In the genomic region with DNA sequence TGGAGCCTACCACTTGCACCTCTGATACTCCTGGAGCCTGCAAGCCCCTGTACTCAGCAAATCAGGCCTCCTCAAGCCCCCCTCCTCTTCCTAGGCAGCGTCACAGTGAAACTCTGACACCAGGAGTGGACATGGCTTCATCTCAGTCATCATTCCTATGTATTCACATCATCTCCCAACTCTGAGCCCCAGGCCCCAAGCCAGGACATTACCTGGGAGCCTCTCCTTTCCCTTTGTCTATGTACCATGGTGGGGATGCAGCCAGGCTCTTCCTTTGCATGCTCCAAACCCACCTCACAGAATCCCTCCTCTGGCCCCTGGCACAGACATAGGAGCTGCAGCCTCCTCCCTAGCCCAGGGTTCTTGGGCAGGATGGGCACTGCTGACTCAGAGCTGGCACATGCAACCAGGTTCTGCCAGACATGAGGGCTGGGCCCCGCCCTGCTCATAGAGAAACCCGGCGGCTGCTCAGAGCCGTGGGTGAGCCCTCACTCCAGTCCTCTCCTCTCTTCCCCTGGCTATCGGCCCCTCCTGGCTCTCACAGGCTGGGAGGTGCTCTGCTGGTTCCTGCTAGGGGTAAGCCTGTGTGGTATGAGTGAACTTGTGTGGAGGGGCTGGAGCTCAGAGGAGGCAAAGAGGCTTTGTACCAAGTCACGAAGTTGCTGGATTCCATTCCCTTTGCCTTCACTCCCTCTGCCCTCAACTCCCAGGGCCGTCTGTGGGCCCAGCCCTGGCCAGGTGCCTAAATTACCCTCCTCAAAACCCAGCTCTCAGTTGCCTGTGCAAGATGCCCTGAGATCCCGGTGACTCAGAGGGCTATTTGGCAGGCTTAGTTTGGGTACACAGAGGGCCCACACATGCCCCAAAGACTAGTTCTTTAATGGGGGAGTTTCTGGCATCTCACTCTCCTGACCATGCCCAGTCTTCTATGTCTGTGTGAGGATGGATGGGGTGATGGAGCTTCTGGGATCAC, we compare ENCODE assay signal across 8 cellular contexts. TPM values are rescaled to one million over a fixed set of nuclear protein-coding genes. Genes with fewer than 3 reads are reported as not detected.
DNase-seq lines count a peak whose midpoint lies in the region; ATAC-seq and TF ChIP-seq lines count a peak whose summit lies in the region.

No MANE protein-coding gene starts in this region.

- no peaks in the 10 kb centered on the region for H3K36me3 ChIP-seq in HCT116 (ENCODE audit: control insufficient read depth in 1 of 2, insufficient read depth in 2 of 2, low read length in 2 of 2)
- no peaks in the 10 kb centered on the region for H3K36me3 ChIP-seq in endodermal cell (ENCODE audit: control insufficient read depth, insufficient read depth, low read length)

- H3K4me3 Mint-ChIP-seq in endodermal cell: peak overlapping the region; percentile 38
- H3K4me3 Mint-ChIP-seq in osteocyte (ENCODE audit: unreplicated experiment): peak overlapping the region; percentile 57

- H3K27me3 Mint-ChIP-seq in endodermal cell (ENCODE audit: insufficient read depth) (peaks cover 65% of the 10 kb centered on the region), osteocyte (ENCODE audit: unreplicated experiment) (no peaks in the 10 kb centered on the region)

- H3K4me1 ChIP-seq in HCT116 (ENCODE audit: control insufficient read depth in 1 of 2, insufficient read depth in 2 of 2, low read length in 2 of 2) (peaks cover 21 to 33% of the 10 kb centered on the region in 2 experiments), endodermal cell (ENCODE audit: control insufficient read depth, insufficient read depth, low read length) (no peaks in the 10 kb centered on the region)

- peak overlapping the region; percentile 76 for H3K4me2 ChIP-seq in HCT116 (ENCODE audit: low read length)

- H3K27me3 ChIP-seq in HCT116 (ENCODE audit: insufficient read depth, low read length) (no peaks in the 10 kb centered on the region), endodermal cell (ENCODE audit: control insufficient read depth, insufficient read depth, low read length, poor library complexity, severe bottlenecking) (peaks cover 36% of the 10 kb centered on the region)

- no peaks in the 10 kb centered on the region for H3K9me2 ChIP-seq in HCT116 (ENCODE audit: insufficient read depth)

- TF ChIP-seq POLR2A in HCT116 (IDR thresholded peaks at IDR 0.05; ENCODE audit: borderline replicate concordance, extremely low read depth, insufficient read depth, insufficient read length): no peak

- no peaks in the 10 kb centered on the region for H4K20me1 ChIP-seq in HCT116 (ENCODE audit: insufficient read depth)

- no TSS peak for BruUV-seq in HCT116 (replicated peaks; lab: Mats Ljungman, UMichigan)

- intact Hi-C loops in HCT116 (cut with micrococcal nuclease): no loop called here

- H3K9me3 ChIP-seq in HCT116 (ENCODE audit: control insufficient read depth in 1 of 2, insufficient read depth in 1 of 2, low read depth in 1 of 2, low read length in 2 of 2) (no peaks in the 10 kb centered on the region), endodermal cell (ENCODE audit: control insufficient read depth, low read length) (no peaks in the 10 kb centered on the region)

- peak overlapping the region; percentile 64 for H2AFZ ChIP-seq in HCT116 (ENCODE audit: low read depth, low read length, poor library complexity, severe bottlenecking)

- RAD21 ChIA-PET in HCT116 (lab: Charles Lee; ENCODE audit: low non-redundant PET in 1 of 2, low total read pairs in 2 of 2, uncharacterized antibody in 2 of 2, unreplicated experiment in 2 of 2): no interaction called here

- H3K36me3 Mint-ChIP-seq in endodermal cell (ENCODE audit: low read depth) (peaks cover 6% of the 10 kb centered on the region), osteocyte (ENCODE audit: unreplicated experiment) (no peaks in the 10 kb centered on the region)

- H3K27ac Mint-ChIP-seq in endodermal cell: no peak overlapping the region
- peak overlapping the region; percentile 86 for H3K27ac Mint-ChIP-seq in osteocyte (ENCODE audit: unreplicated experiment)

- WGBS in endodermal cell (ENCODE audit: insufficient coverage in 1 of 2, insufficient read length in 1 of 2), 2 experiments: 80 to 82% methylated on average over 3 to 9 of the region's 9 CpGs

- H3K27ac ChIP-seq in HCT116 (ENCODE audit: low read depth, low read length) (peak overlapping the region; percentile 35), endodermal cell (ENCODE audit: low read depth, low read length) (no peak overlapping the region)

- CTCF ChIA-PET in HCT116 (lab: Charles Lee): no interaction called here

- H3K9me3 Mint-ChIP-seq in endodermal cell: no peaks in the 10 kb centered on the region
- no peaks in the 10 kb centered on the region for H3K9me3 Mint-ChIP-seq in osteocyte (ENCODE audit: unreplicated experiment)

- no peak for TF ChIP-seq CTCF in HCT116 (IDR thresholded peaks at IDR 0.05 in 2 of 3, conservative IDR thresholded peaks at IDR 0.05 in 1 of 3; ENCODE audit: borderline replicate concordance in 1 of 3, insufficient read depth in 1 of 3, low read depth in 2 of 3, low read length in 2 of 3)
- TF ChIP-seq CTCF in endodermal cell (conservative IDR thresholded peaks at IDR 0.05): no peak
- no peak for TF ChIP-seq CTCF in osteocyte (IDR thresholded peaks at IDR 0.05)

- DNase-seq in HCT116 (ENCODE audit: low read depth, low spot score) (peak; percentile 31), endodermal cell (peak; percentile 56), osteocyte (ENCODE audit: extremely low spot score, unreplicated experiment) (no peak), iPS-NIHi7 (ENCODE audit: extremely low spot score) (no peak), SIG-M5 (lab: John Stamatoyannopoulos, UW) (no peak)
- peak; percentile 42 for DNase-seq in activated CD4-positive, alpha-beta T cell treated with anti-CD3 and anti-CD28 coated beads for 1 hour

- TF ChIP-seq RAD21 in HCT116 (IDR thresholded peaks at IDR 0.05; ENCODE audit: low read depth): no peak

- peak overlapping the region; percentile 45 for H3K9ac ChIP-seq in HCT116 (ENCODE audit: low read length)
- H3K9ac ChIP-seq in endodermal cell (ENCODE audit: extremely low read depth, low read length, poor library complexity, severe bottlenecking): no peak overlapping the region

- H3K4me1 Mint-ChIP-seq in endodermal cell (peaks cover 3% of the 10 kb centered on the region), osteocyte (ENCODE audit: unreplicated experiment) (peaks cover 17% of the 10 kb centered on the region)

- H3K4me3 ChIP-seq in HCT116 (replicated peaks in 1 of 2; ENCODE audit: low read depth in 1 of 2, low read length in 2 of 2): peak overlapping the region in 1 of 2 experiments; percentile 40; a peak in 1 of 4 replicates
- H3K4me3 ChIP-seq in endodermal cell (ENCODE audit: low read length): no peak overlapping the region

- H3K79me2 ChIP-seq in HCT116 (ENCODE audit: insufficient read depth, low read length): no peaks in the 10 kb centered on the region

- POLR2A ChIA-PET in HCT116 (lab: Charles Lee): no interaction called here

- ATAC-seq in HCT116: peak; percentile 83
- no peak for ATAC-seq in HG03571 (IDR thresholded peaks at IDR 0.05; ENCODE audit: unreplicated experiment)
- no peak for ATAC-seq in GM18511 (IDR thresholded peaks at IDR 0.05; ENCODE audit: unreplicated experiment)

TF ChIP-seq in HCT116, 20 proteins besides CTCF, POLR2A, EP300 and RAD21:
- TF ChIP-seq SRF (IDR thresholded peaks at IDR 0.05; ENCODE audit: low read depth) (no peak), JUND (IDR thresholded peaks at IDR 0.05) (no peak), FOSL1 (IDR thresholded peaks at IDR 0.05; ENCODE audit: low read depth) (no peak), EGR1 (IDR thresholded peaks at IDR 0.05; ENCODE audit: low read depth) (no peak), POLR2AphosphoS5 (IDR thresholded peaks at IDR 0.05; ENCODE audit: low read depth, low read length) (peak; percentile 59)
- TF ChIP-seq, protein P1, sequence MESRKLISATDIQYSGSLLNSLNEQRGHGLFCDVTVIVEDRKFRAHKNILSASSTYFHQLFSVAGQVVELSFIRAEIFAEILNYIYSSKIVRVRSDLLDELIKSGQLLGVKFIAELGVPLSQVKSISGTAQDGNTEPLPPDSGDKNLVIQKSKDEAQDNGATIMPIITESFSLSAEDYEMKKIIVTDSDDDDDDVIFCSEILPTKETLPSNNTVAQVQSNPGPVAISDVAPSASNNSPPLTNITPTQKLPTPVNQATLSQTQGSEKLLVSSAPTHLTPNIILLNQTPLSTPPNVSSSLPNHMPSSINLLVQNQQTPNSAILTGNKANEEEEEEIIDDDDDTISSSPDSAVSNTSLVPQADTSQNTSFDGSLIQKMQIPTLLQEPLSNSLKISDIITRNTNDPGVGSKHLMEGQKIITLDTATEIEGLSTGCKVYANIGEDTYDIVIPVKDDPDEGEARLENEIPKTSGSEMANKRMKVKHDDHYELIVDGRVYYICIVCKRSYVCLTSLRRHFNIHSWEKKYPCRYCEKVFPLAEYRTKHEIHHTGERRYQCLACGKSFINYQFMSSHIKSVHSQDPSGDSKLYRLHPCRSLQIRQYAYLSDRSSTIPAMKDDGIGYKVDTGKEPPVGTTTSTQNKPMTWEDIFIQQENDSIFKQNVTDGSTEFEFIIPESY (IDR thresholded peaks at IDR 0.05; ENCODE audit: extremely low read depth, insufficient replicate concordance, low read length): no peak

RNA-seq across cellular contexts. Expression of a gene that starts 1.9 kb away (rescaled TPM):
- 15.9 TPM for total RNA-seq in HCT116 (2021; ENCODE audit: unreplicated experiment)
- polyA plus RNA-seq in HCT116 (2012): 15.8 TPM in 2 replicates
- 10 to 100 TPM; 54.3 to 66.6 TPM for total RNA-seq in endodermal cell
- 45.4 TPM for polyA plus RNA-seq in endodermal cell (2013, experiment 1 of 2)
- polyA plus RNA-seq in endodermal cell (2013, experiment 2 of 2): 46.2 TPM
- 21.8 and 22.8 TPM in 2 replicates for total RNA-seq in osteocyte

RNA-seq across cellular contexts. Expression of a gene that starts 7.7 kb away (rescaled TPM):
- 0.61 TPM for total RNA-seq in HCT116 (2021; ENCODE audit: unreplicated experiment)
- polyA plus RNA-seq in HCT116 (2012): 0.22 and 0.30 TPM in 2 replicates
- total RNA-seq in endodermal cell: 1 to 10 TPM; 3.9 to 6.0 TPM
- polyA plus RNA-seq in endodermal cell (2013, experiment 1 of 2): 1.5 TPM
- 0.83 TPM for polyA plus RNA-seq in endodermal cell (2013, experiment 2 of 2)
- total RNA-seq in osteocyte: 0.24 and 0.62 TPM in 2 replicates

RNA-seq across cellular contexts. Expression of a gene that starts 40.7 kb away (rescaled TPM):
- total RNA-seq in HCT116 (2021; ENCODE audit: unreplicated experiment): 1.2 TPM
- polyA plus RNA-seq in HCT116 (2012): 1.3 and 1.5 TPM in 2 replicates
- total RNA-seq in endodermal cell: 10 to 100 TPM; 16.0 to 21.3 TPM
- polyA plus RNA-seq in endodermal cell (2013, experiment 1 of 2): 4.4 TPM
- polyA plus RNA-seq in endodermal cell (2013, experiment 2 of 2): 3.5 TPM
- total RNA-seq in osteocyte: 2.3 and 2.7 TPM in 2 replicates

Comparison
In these comparisons a context has a peak if more than half of its experiments do, and no peak if none do; other contexts are left out.
1. DNase-seq: peak in HCT116 (single experiment), activated CD4-positive, alpha-beta T cell treated with anti-CD3 and anti-CD28 coated beads for 1 hour (single experiment) and endodermal cell (single experiment); none in osteocyte (single experiment), iPS-NIHi7 (single experiment) and SIG-M5 (single experiment).